In genomic region chr16:56771558-56772279, GRCh38 we compare ENCODE assay signal across 18 cellular contexts. TPM values are rescaled to one million over a fixed set of nuclear protein-coding genes. Genes with fewer than 3 reads are reported as not detected.
DNase-seq lines count a peak whose midpoint lies in the region; ATAC-seq, FAIRE-seq and TF ChIP-seq lines count a peak whose summit lies in the region.
"Had no signal": no experiment of that assay in that cellular context is flagged by ENCODE, and none has a peak within 500 bp of the region (broad histone marks: within the 10 kb centered on the region; RNA-seq: fewer than 3 reads in every experiment).

No MANE protein-coding gene starts in this region.

- peak; percentile 47 for ATAC-seq in activated CD8-positive, alpha-beta T cell treated with anti-CD3 and anti-CD28 coated beads, Interleukin-2, amount 10 ng/mL, durations not matched to agents 7 days and 5 days

- peak overlapping the region; percentile 74 for H3K27ac Mint-ChIP-seq in activated CD8-positive, alpha-beta T cell treated with anti-CD3 and anti-CD28 coated beads, Interleukin-2, amount 10 ng/mL, durations not matched to agents 7 days and 5 days
- peak overlapping the region in 3 of 8 donors; percentile 51 to 83 (median 73) for H3K27ac Mint-ChIP-seq in CD8-positive, alpha-beta memory T cell

- H3K36me3 Mint-ChIP-seq in activated CD8-positive, alpha-beta T cell treated with anti-CD3 and anti-CD28 coated beads, Interleukin-2, amount 10 ng/mL, durations not matched to agents 7 days and 5 days (ENCODE audit: low read depth): no peaks in the 10 kb centered on the region
- H3K36me3 Mint-ChIP-seq in CD8-positive, alpha-beta memory T cell: peaks cover 0 to 7% (median 6%) of the 10 kb centered on the region in 3 donors

- H3K27me3 Mint-ChIP-seq in activated CD8-positive, alpha-beta T cell treated with anti-CD3 and anti-CD28 coated beads, Interleukin-2, amount 10 ng/mL, durations not matched to agents 7 days and 5 days (ENCODE audit: low read depth): no peaks in the 10 kb centered on the region
- no peaks in the 10 kb centered on the region for H3K27me3 Mint-ChIP-seq in CD8-positive, alpha-beta memory T cell

- no peak for TF ChIP-seq CTCF in 22Rv1 (IDR thresholded peaks at IDR 0.05)
- no peak for TF ChIP-seq CTCF in keratinocyte (optimal IDR thresholded peaks at IDR 0.05 in 1 of 3, IDR thresholded peaks at IDR 0.05 in 1 of 3, conservative IDR thresholded peaks at IDR 0.05 in 1 of 3; ENCODE audit: extremely low read depth in 1 of 3, insufficient read depth in 2 of 3, low read length in 3 of 3)

- H4K20me1 ChIP-seq in keratinocyte (ENCODE audit: control insufficient read depth, extremely low read depth, insufficient read depth, low read length): no peaks in the 10 kb centered on the region

- FAIRE-seq in GM19239 (lab: Jason Lieb, UNC): no peak
- FAIRE-seq in keratinocyte (lab: Jason Lieb, UNC): peak; percentile 13
- FAIRE-seq: GM12891 had no signal

- no peak overlapping the region for H3K4me2 ChIP-seq in keratinocyte (ENCODE audit: control insufficient read depth, extremely low read depth, insufficient read depth, low read depth, low read length)

- H3K4me1 ChIP-seq in keratinocyte (ENCODE audit: control insufficient read depth, extremely low read depth, insufficient read depth, low read length): peaks cover 22% of the 10 kb centered on the region
- no peaks in the 10 kb centered on the region for H3K4me1 ChIP-seq in CD8-positive, alpha-beta memory T cell (ENCODE audit: insufficient read depth, low read length)

- peaks cover 0 to 4% of the 10 kb centered on the region in 2 experiments for H3K36me3 ChIP-seq in keratinocyte (ENCODE audit: control insufficient read depth in 2 of 2, extremely low read depth in 1 of 2, insufficient read depth in 2 of 2, low read length in 2 of 2)
- H3K36me3 ChIP-seq in CD8-positive, alpha-beta memory T cell (ENCODE audit: insufficient read depth, low read length): no peaks in the 10 kb centered on the region
- H3K36me3 ChIP-seq: BE2C had no signal

- H3K79me2 ChIP-seq in keratinocyte (ENCODE audit: control insufficient read depth, insufficient read depth, low read length): peaks cover 26% of the 10 kb centered on the region

- H3K27ac ChIP-seq in 22Rv1 (0 out of 2 replicates have a peak overlapping the region, but pooled peaks have one; percentile 61), keratinocyte (ENCODE audit: control insufficient read depth, insufficient read depth, low read length) (no peak overlapping the region)
- no peak overlapping the region for H3K27ac ChIP-seq in CD8-positive, alpha-beta memory T cell (ENCODE audit: low read depth, low read length)

- no peaks in the 10 kb centered on the region for H3K9me3 ChIP-seq in keratinocyte (ENCODE audit: control insufficient read depth, low read depth, low read length)
- no peaks in the 10 kb centered on the region for H3K9me3 ChIP-seq in CD8-positive, alpha-beta memory T cell (ENCODE audit: low read length)
- H3K9me3 ChIP-seq: BE2C had no signal

- H3K9me1 ChIP-seq in keratinocyte (ENCODE audit: control insufficient read depth, extremely low read depth, insufficient read depth, low read length): no peaks in the 10 kb centered on the region

- POLR2A ChIA-PET in activated CD8-positive, alpha-beta T cell treated with anti-CD3 and anti-CD28 coated beads, Interleukin-2, amount 10 ng/mL, durations not matched to agents 7 days and 5 days (lab: Charles Lee): interaction anchor here (1.2 kb wide), 1 partner anchor 161 kb away, joined by 4 read pairs; no protein-coding TSS in a partner anchor
- POLR2A ChIA-PET in CD8-positive, alpha-beta memory T cell (lab: Charles Lee): no interaction called here

- H3K9me3 Mint-ChIP-seq in activated CD8-positive, alpha-beta T cell treated with anti-CD3 and anti-CD28 coated beads, Interleukin-2, amount 10 ng/mL, durations not matched to agents 7 days and 5 days (ENCODE audit: insufficient read depth): no peaks in the 10 kb centered on the region
- H3K9me3 Mint-ChIP-seq in CD8-positive, alpha-beta memory T cell: no peaks in the 10 kb centered on the region

- no peak overlapping the region for H3K4me3 ChIP-seq in keratinocyte (ENCODE audit: control insufficient read depth in 2 of 3, extremely low read depth in 1 of 3, insufficient read depth in 2 of 3, low read depth in 1 of 3, low read length in 3 of 3)
- no peak overlapping the region for H3K4me3 ChIP-seq in CD8-positive, alpha-beta memory T cell (ENCODE audit: low read length)

- peaks cover 23% of the 10 kb centered on the region for H3K4me1 Mint-ChIP-seq in activated CD8-positive, alpha-beta T cell treated with anti-CD3 and anti-CD28 coated beads, Interleukin-2, amount 10 ng/mL, durations not matched to agents 7 days and 5 days (ENCODE audit: low read depth)
- peaks cover 24 to 38% (median 37%) of the 10 kb centered on the region in 3 donors for H3K4me1 Mint-ChIP-seq in CD8-positive, alpha-beta memory T cell

- peak; percentile 4 for DNase-seq in GM19239 (ENCODE audit: insufficient read length, low spot score)
- DNase-seq in activated CD8-positive, alpha-beta T cell treated with anti-CD3 and anti-CD28 coated beads, Interleukin-2, amount 10 ng/mL, durations not matched to agents 7 days and 5 days: no peak
- DNase-seq in keratinocyte (ENCODE audit: low read depth, low spot score): no peak
- DNase-seq in activated gamma-delta T cell (lab: John Stamatoyannopoulos, UW): no peak
- DNase-seq in NCI-H1092 treated with DMSO at 0.1 percent for 48 hours (lab: John Stamatoyannopoulos, UW): no peak
- no peak for DNase-seq in CD8-positive, alpha-beta memory T cell
- DNase-seq in NCI-H69 (lab: John Stamatoyannopoulos, UW): no peak
- DNase-seq: aorta; BE2C; DMS79; effector CD8-positive, alpha-beta T cell; glutamatergic neuron; KG1; NCI-H1930; stimulated activated CD4-positive, alpha-beta T cell treated with anti-CD3 and anti-CD28 coated beads, Interleukin-2, amount 100 ng/mL, for 24 hours; T1000 had no signal

- H3K9ac ChIP-seq in keratinocyte (ENCODE audit: control insufficient read depth, extremely low read depth, insufficient read depth, low read length): no peak overlapping the region

- CTCF ChIA-PET in activated CD8-positive, alpha-beta T cell treated with anti-CD3 and anti-CD28 coated beads, Interleukin-2, amount 10 ng/mL, durations not matched to agents 7 days and 5 days (lab: Charles Lee): interaction anchor here (1.2 kb wide), 1 partner anchor 22 kb away, joined by 3 read pairs; no protein-coding TSS in a partner anchor
- CTCF ChIA-PET in CD8-positive, alpha-beta memory T cell (lab: Charles Lee): no interaction called here

- no peak overlapping the region for H2AFZ ChIP-seq in keratinocyte (ENCODE audit: control insufficient read depth, low read length)

- peak overlapping the region; percentile 16 for H3K4me3 Mint-ChIP-seq in activated CD8-positive, alpha-beta T cell treated with anti-CD3 and anti-CD28 coated beads, Interleukin-2, amount 10 ng/mL, durations not matched to agents 7 days and 5 days
- peak overlapping the region in 2 of 7 donors; percentile 23 to 27 for H3K4me3 Mint-ChIP-seq in CD8-positive, alpha-beta memory T cell

- dilution Hi-C loops in keratinocyte (cut with MboI; ENCODE audit: extremely low pct_ligation_motif_present, low sequenced_read_pairs): loop anchor here (25.0 kb wide), 1 partner anchor 91 kb away; the partner anchor contains the start of gene SLC12A3

- H3K27me3 ChIP-seq in keratinocyte (ENCODE audit: control insufficient read depth, extremely low read depth, insufficient read depth, low read length): no peaks in the 10 kb centered on the region
- no peaks in the 10 kb centered on the region for H3K27me3 ChIP-seq in CD8-positive, alpha-beta memory T cell (ENCODE audit: insufficient read depth, low read length, poor library complexity, severe bottlenecking)
- H3K27me3 ChIP-seq: BE2C had no signal

RNA-seq across cellular contexts. Expression of gene NUP93, which starts 41.8 kb away (rescaled TPM):
- total RNA-seq in activated CD8-positive, alpha-beta T cell treated with anti-CD3 and anti-CD28 coated beads, Interleukin-2, amount 10 ng/mL, durations not matched to agents 7 days and 5 days: 100 to 1,000 TPM; 129 to 143 TPM
- 59.2 to 79.7 TPM (median 74.1 TPM) in 3 replicates for polyA plus RNA-seq in keratinocyte
- 33.3 TPM for polyA plus RNA-seq in keratinocyte (2011; ENCODE audit: low read depth)
- 60.2 and 65.3 TPM in 2 replicates for polyA plus RNA-seq in keratinocyte (2011; cell fraction: cytosol; rRNA removed)
- polyA plus RNA-seq in keratinocyte (2011; cell fraction: nucleus; rRNA removed): 107 and 120 TPM in 2 replicates
- 45.0 and 83.5 TPM in 2 replicates for polyA plus RNA-seq in keratinocyte (2012; ENCODE audit: low replicate concordance)
- polyA minus RNA-seq in keratinocyte: 103 to 147 TPM (median 104 TPM) in 3 replicates
- 89.4 TPM for polyA minus RNA-seq in keratinocyte (2011; cell fraction: cytosol; rRNA and poly(A)+ RNA removed)
- polyA minus RNA-seq in keratinocyte (2011; cell fraction: nucleus; rRNA and poly(A)+ RNA removed): 41.3 and 74.2 TPM in 2 replicates
- 100 to 1,000 TPM; 153 to 155 TPM for total RNA-seq in CD8-positive, alpha-beta memory T cell
- 93.8 TPM for polyA plus RNA-seq in CD8-positive, alpha-beta memory T cell
